ENCODE assay signal across 8 cellular contexts in genomic region chr7:95723583-95724180, GRCh38. TPM values are rescaled to one million over a fixed set of nuclear protein-coding genes. Genes with fewer than 3 reads are reported as not detected.
DNase-seq lines count a peak whose midpoint lies in the region; ATAC-seq and TF ChIP-seq lines count a peak whose summit lies in the region.

No MANE protein-coding gene starts in this region.

- TF ChIP-seq CTCF in MM.1S (IDR thresholded peaks at IDR 0.05; ENCODE audit: low read length) (peak; percentile 62), prostate gland (IDR thresholded peaks at IDR 0.05) (peak; percentile 18 to 53 (median 39))

- DNase-seq in DMS 273 (lab: John Stamatoyannopoulos, UW; ENCODE audit: unreplicated experiment) (peak; percentile 85), MM.1S (peak; percentile 75), SK-N-DZ (ENCODE audit: low spot score) (peak; percentile 65), globus pallidus (ENCODE audit: low spot score) (peak; percentile 61), prostate gland (ENCODE audit: low spot score) (peak; percentile 17)

- H3K4me1 ChIP-seq in MM.1S (ENCODE audit: low read length) (no peaks in the 10 kb centered on the region), prostate gland (replicated peaks) (no peaks in the 10 kb centered on the region)

- ATAC-seq in GM19452 (IDR thresholded peaks at IDR 0.05; ENCODE audit: unreplicated experiment) (peak; percentile 56), GM21825 (IDR thresholded peaks at IDR 0.05; ENCODE audit: unreplicated experiment) (no peak), GM18498 (IDR thresholded peaks at IDR 0.05; ENCODE audit: unreplicated experiment) (no peak)

- no peak overlapping the region for H3K4me2 ChIP-seq in MM.1S (ENCODE audit: low read depth, low read length)

- 16% methylated on average over 2 of the region's 2 CpGs for WGBS in prostate gland

- H3K36me3 ChIP-seq in MM.1S (replicated peaks; ENCODE audit: insufficient read depth, low read length) (no peaks in the 10 kb centered on the region), prostate gland (no peaks in the 10 kb centered on the region)

- H3K79me2 ChIP-seq in MM.1S (ENCODE audit: low read length): no peaks in the 10 kb centered on the region

- no peaks in the 10 kb centered on the region for H3K9me3 ChIP-seq in MM.1S (replicated peaks; ENCODE audit: insufficient read depth, low read length)
- H3K9me3 ChIP-seq in prostate gland: no peaks in the 10 kb centered on the region

- TF ChIP-seq POLR2A in prostate gland (IDR thresholded peaks at IDR 0.05): no peak

- no peaks in the 10 kb centered on the region for H3K27me3 ChIP-seq in MM.1S (replicated peaks; ENCODE audit: insufficient read depth, low read length)
- no peaks in the 10 kb centered on the region for H3K27me3 ChIP-seq in prostate gland (replicated peaks; ENCODE audit: insufficient read depth)

- no peak overlapping the region for H2AFZ ChIP-seq in MM.1S (ENCODE audit: low read length)

- no peaks in the 10 kb centered on the region for H4K20me1 ChIP-seq in MM.1S (ENCODE audit: insufficient read depth, low read length)

- H3K4me3 ChIP-seq in MM.1S (ENCODE audit: low read length): no peak overlapping the region
- no peak overlapping the region for H3K4me3 ChIP-seq in prostate gland

- no peak overlapping the region for H3K27ac ChIP-seq in MM.1S (ENCODE audit: low read length)
- no peak overlapping the region for H3K27ac ChIP-seq in prostate gland

- no peaks in the 10 kb centered on the region for H3K9me2 ChIP-seq in MM.1S (replicated peaks; ENCODE audit: insufficient read depth, low read length)

- H3K9ac ChIP-seq in MM.1S (ENCODE audit: low read length): no peak overlapping the region

- H3F3A ChIP-seq in MM.1S (ENCODE audit: insufficient read depth, low read length): peaks cover under 1% of the 10 kb centered on the region; the same call in 1 of the 2 replicates

- intact Hi-C loops in prostate gland (cut with DNase I): loop anchor here (2.0 kb wide), 1 partner anchor 147 kb away; no protein-coding TSS in a partner anchor

RNA-seq across cellular contexts. Expression of gene DYNC1I1, which starts 48.7 kb away (rescaled TPM):
- 0.51 and 0.59 TPM in 2 replicates for polyA plus RNA-seq in SK-N-DZ (2014; cell fraction: cytosol; rRNA removed)
- 0.54 and 0.58 TPM in 2 replicates for polyA plus RNA-seq in SK-N-DZ (2014; cell fraction: nucleus; rRNA removed)
- total RNA-seq in prostate gland: 1 to 10 TPM; 4.4 to 5.1 TPM

Comparison
In these comparisons a context has a peak if more than half of its experiments do, and no peak if none do; other contexts are left out.
1. DNase-seq: peak in every context shown above with its lines; median percentile 85 in DMS 273; 75 in MM.1S; 65 in SK-N-DZ; 61 in globus pallidus; 17 in prostate gland.